In the genomic region with DNA sequence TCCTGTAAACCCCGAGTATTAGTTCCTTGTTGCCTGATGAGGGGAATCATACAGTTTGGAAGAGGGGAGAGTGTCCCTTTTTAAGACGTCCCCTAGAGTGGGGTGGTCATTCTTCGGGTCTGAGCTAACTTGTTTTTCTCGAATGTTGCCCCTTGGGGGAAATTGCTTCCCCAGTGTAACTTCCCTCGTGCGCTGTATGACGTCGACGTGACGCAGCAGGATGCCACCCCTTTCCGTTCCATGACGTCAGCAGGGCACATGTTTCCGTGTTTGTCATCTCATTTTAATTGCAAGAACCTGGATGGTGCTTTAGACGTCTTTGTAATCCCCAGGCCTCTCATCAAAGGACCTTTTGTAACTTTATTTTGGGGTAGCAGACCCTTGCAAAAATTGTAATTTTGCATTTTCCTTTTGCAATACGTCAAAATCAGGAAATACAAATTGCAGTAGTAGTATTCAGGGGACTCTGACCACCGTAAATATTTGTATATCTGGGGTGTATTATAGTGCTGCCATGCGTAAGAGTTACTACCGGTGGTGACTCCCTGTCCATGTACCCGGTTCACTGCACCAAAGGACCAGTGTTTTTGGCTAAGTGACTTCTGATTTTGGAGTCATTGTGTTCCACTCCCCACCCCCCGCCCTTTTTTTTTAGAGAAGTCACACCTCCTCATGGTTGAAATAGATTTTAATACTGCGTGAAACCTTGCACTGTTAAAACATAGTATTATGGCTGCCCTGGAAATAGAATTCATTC, we compare ENCODE assay signal across 8 cellular contexts. TPM values are rescaled to one million over a fixed set of nuclear protein-coding genes. Genes with fewer than 3 reads are reported as not detected.
DNase-seq lines count a peak whose midpoint lies in the region; ATAC-seq lines count a peak whose summit lies in the region.

No MANE protein-coding gene starts in this region.

- H3K27ac ChIP-seq in cingulate gyrus (ENCODE audit: low read depth, low read length), result peak overlapping the region; percentile 93

- peaks cover 32% of the 10 kb centered on the region for H3K36me3 Mint-ChIP-seq in activated CD4-positive, alpha-beta T cell treated with anti-CD3 and anti-CD28 coated beads, Interleukin-2, amount 10 ng/mL, durations not matched to agents 24 days and 14 days (ENCODE audit: low read depth)

- ATAC-seq in HG02798 (IDR thresholded peaks at IDR 0.05; ENCODE audit: poor library complexity, unreplicated experiment) (peak; percentile 22), left lobe of liver (no peak), HG03108 (IDR thresholded peaks at IDR 0.05; ENCODE audit: unreplicated experiment) (no peak)

- peaks cover 2% of the 10 kb centered on the region for H3K27me3 Mint-ChIP-seq in activated CD4-positive, alpha-beta T cell treated with anti-CD3 and anti-CD28 coated beads, Interleukin-2, amount 10 ng/mL, durations not matched to agents 24 days and 14 days

- H3K9me3 Mint-ChIP-seq in activated CD4-positive, alpha-beta T cell treated with anti-CD3 and anti-CD28 coated beads, Interleukin-2, amount 10 ng/mL, durations not matched to agents 24 days and 14 days, result peaks cover 14% of the 10 kb centered on the region

- peak; percentile 78 for DNase-seq in GM03348 (ENCODE audit: low spot score)
- DNase-seq in NCI-H226, result peak; percentile 42
- peak; percentile 96 for DNase-seq in activated CD4-positive, alpha-beta T cell treated with anti-CD3 and anti-CD28 coated beads, Interleukin-2, amount 10 ng/mL, durations not matched to agents 24 days and 14 days
- peak; percentile 71 for DNase-seq in left lobe of liver (ENCODE audit: low spot score)
- DNase-seq in stimulated activated CD4-positive, alpha-beta T cell treated with anti-CD3 and anti-CD28 coated beads, Interleukin-2, amount 100 ng/mL, for 48 hours, result peak; percentile 79 to 81

- H3K4me3 Mint-ChIP-seq in activated CD4-positive, alpha-beta T cell treated with anti-CD3 and anti-CD28 coated beads, Interleukin-2, amount 10 ng/mL, durations not matched to agents 24 days and 14 days, result peak overlapping the region; percentile 100

- intact Hi-C loops in activated CD4-positive, alpha-beta T cell treated with anti-CD3 and anti-CD28 coated beads, Interleukin-2, amount 10 ng/mL, durations not matched to agents 24 days and 14 days (cut with micrococcal nuclease), result loop anchor here (2.0 kb wide), 3 partner anchors 64 to 558 kb away; a partner anchor contains a TSS

- H3K4me1 Mint-ChIP-seq in activated CD4-positive, alpha-beta T cell treated with anti-CD3 and anti-CD28 coated beads, Interleukin-2, amount 10 ng/mL, durations not matched to agents 24 days and 14 days, result peaks cover 57% of the 10 kb centered on the region

- peak overlapping the region; percentile 100 for H3K27ac Mint-ChIP-seq in activated CD4-positive, alpha-beta T cell treated with anti-CD3 and anti-CD28 coated beads, Interleukin-2, amount 10 ng/mL, durations not matched to agents 24 days and 14 days

RNA-seq across cellular contexts. Expression of a gene that starts 0.7 kb away (rescaled TPM):
- total RNA-seq in activated CD4-positive, alpha-beta T cell treated with anti-CD3 and anti-CD28 coated beads, Interleukin-2, amount 10 ng/mL, durations not matched to agents 24 days and 14 days, result 45.9 and 46.7 TPM in 2 replicates
- 16.7 TPM for total RNA-seq in left lobe of liver

RNA-seq across cellular contexts. Expression of a gene that starts 1.1 kb away (rescaled TPM):
- total RNA-seq in activated CD4-positive, alpha-beta T cell treated with anti-CD3 and anti-CD28 coated beads, Interleukin-2, amount 10 ng/mL, durations not matched to agents 24 days and 14 days, result 1.3 and 1.4 TPM in 2 replicates
- 13.3 TPM for total RNA-seq in left lobe of liver

Comparison
In these comparisons a context has a peak if more than half of its experiments do, and no peak if none do; other contexts are left out.
1. DNase-seq: peak in every context shown above with its lines; median percentile 96 in activated CD4-positive, alpha-beta T cell treated with anti-CD3 and anti-CD28 coated beads, Interleukin-2, amount 10 ng/mL, durations not matched to agents 24 days and 14 days; 80 in stimulated activated CD4-positive, alpha-beta T cell treated with anti-CD3 and anti-CD28 coated beads, Interleukin-2, amount 100 ng/mL, for 48 hours; 78 in GM03348; 71 in left lobe of liver; 42 in NCI-H226.